In genomic region chr2:88691339-88692183, GRCh38 we compare ENCODE assay signal across 8 cellular contexts. TPM values are rescaled to one million over a fixed set of nuclear protein-coding genes. Genes with fewer than 3 reads are reported as not detected.
DNase-seq lines count a peak whose midpoint lies in the region; ATAC-seq and TF ChIP-seq lines count a peak whose summit lies in the region.

RPIA (plus strand) TSS chr2:88691673; CDS start chr2:88691699, 26 bp downstream.

- POLR2A ChIA-PET in activated B cell treated with CpG ODN at 0.5 μM for 24 hours (lab: Charles Lee), result interaction anchor here (0.6 to 2.0 kb wide), 4 partner anchors 19 to 166 kb away, joined by 3 to 8 read pairs (median 4); no protein-coding TSS in a partner anchor

- no peaks in the 10 kb centered on the region for H3K27me3 Mint-ChIP-seq in activated B cell treated with CpG ODN at 0.5 μM for 24 hours

- H3K4me1 Mint-ChIP-seq in activated B cell treated with CpG ODN at 0.5 μM for 24 hours, result peaks cover 44% of the 10 kb centered on the region

- CTCF ChIA-PET in activated B cell treated with CpG ODN at 0.5 μM for 24 hours (lab: Charles Lee), result interaction anchor here (1.0 to 2.1 kb wide), 6 partner anchors 20 to 100 kb away, joined by 3 to 6 read pairs (median 4); no protein-coding TSS in a partner anchor

- H3K36me3 Mint-ChIP-seq in activated B cell treated with CpG ODN at 0.5 μM for 24 hours (ENCODE audit: low read depth), result peaks cover 11% of the 10 kb centered on the region

- peak within 1 kb of the TSS; percentile 98 for H3K4me3 ChIP-seq in AG10803 (ENCODE audit: low read length)

- no peaks in the 10 kb centered on the region for H3K9me3 Mint-ChIP-seq in activated B cell treated with CpG ODN at 0.5 μM for 24 hours

- peak; percentile 50 for TF ChIP-seq CTCF in AG10803 (conservative IDR thresholded peaks at IDR 0.05; ENCODE audit: low read length)
- no peak for TF ChIP-seq CTCF in activated B cell treated with CpG ODN at 0.5 μM for 24 hours (IDR thresholded peaks at IDR 0.05)

- ATAC-seq in GM19023 (IDR thresholded peaks at IDR 0.05; ENCODE audit: unreplicated experiment), result peak; percentile 94
- peak; percentile 97 for ATAC-seq in HG03280 (IDR thresholded peaks at IDR 0.05; ENCODE audit: unreplicated experiment)
- peak; percentile 94 for ATAC-seq in activated B cell treated with CpG ODN at 0.5 μM for 24 hours (ENCODE audit: low read depth)

- peak within 1 kb of the TSS; percentile 96 for H3K4me3 Mint-ChIP-seq in activated B cell treated with CpG ODN at 0.5 μM for 24 hours

- peak; percentile 98 for DNase-seq in AG10803 (ENCODE audit: low read depth)
- peak; percentile 99 for DNase-seq in NCI-H345 (lab: John Stamatoyannopoulos, UW)
- peak; percentile 94 for DNase-seq in activated B cell treated with CpG ODN at 0.5 μM for 24 hours
- peak; percentile 86 to 99 (median 98) for DNase-seq in caudate nucleus (lab: John Stamatoyannopoulos, UW)
- DNase-seq in inferior parietal cortex (ENCODE audit: extremely low spot score), result peak; percentile 99
- DNase-seq in stimulated activated CD4-positive, alpha-beta T cell treated with anti-CD3 and anti-CD28 coated beads, Interleukin-12 subunit alpha, Interleukin-12 subunit beta, amount 100 ng/mL, for 24 hours (ENCODE audit: low read depth in 2 of 2), result peak; percentile 98 to 99

- peak within 1 kb of the TSS; percentile 69 for H3K27ac ChIP-seq in caudate nucleus (ENCODE audit: low read depth, low read length)

- intact Hi-C loops in activated B cell treated with CpG ODN at 0.5 μM for 24 hours (cut with micrococcal nuclease), result loop anchor here (1.0 kb wide), 3 partner anchors 19 to 91 kb away; partner anchors contain the start of gene EIF2AK3

- H3K27ac Mint-ChIP-seq in activated B cell treated with CpG ODN at 0.5 μM for 24 hours, result peak within 1 kb of the TSS; percentile 86

RNA-seq across cellular contexts. Expression of gene RPIA, which starts in this region (rescaled TPM):
- 34.9 and 35.9 TPM in 2 replicates for total RNA-seq in activated B cell treated with CpG ODN at 0.5 μM for 24 hours

Comparison
In these comparisons a context has a peak if more than half of its experiments do, and no peak if none do; other contexts are left out.
1. Peak in every context shown above with its lines: DNase-seq, ATAC-seq, H3K4me3 ChIP-seq and H3K27ac ChIP-seq.